ENCODE assay signal across 10 cellular contexts in genomic region chr22:41290262-41291221, GRCh38. TPM values are rescaled to one million over a fixed set of nuclear protein-coding genes. Genes with fewer than 3 reads are reported as not detected.
DNase-seq lines count a peak whose midpoint lies in the region; ATAC-seq and TF ChIP-seq lines count a peak whose summit lies in the region.
"Had no signal": no experiment of that assay in that cellular context is flagged by ENCODE, and none has a peak within 500 bp of the region (broad histone marks: within the 10 kb centered on the region; RNA-seq: fewer than 3 reads in every experiment).

No MANE protein-coding gene starts in this region.

- DNase-seq in AG04450 (ENCODE audit: low read depth, low spot score) (peak; percentile 72), LHCN-M2 (ENCODE audit: low read depth) (peak; percentile 70), NOMO-1 treated with dmso at 0.1 percent for 144 hours (lab: John Stamatoyannopoulos, UW; ENCODE audit: unreplicated experiment) (no peak)
- DNase-seq in activated T-cell treated with anti-CD3 and anti-CD28 coated beads, Interleukin-2, amount 50 U/mL, for 1 hour = no peak
- DNase-seq in effector memory CD4-positive, alpha-beta T cell = no peak
- DNase-seq: CD4-positive, alpha-beta T cell had no signal

- POLR2A ChIA-PET in AG04450 (lab: Yijun Ruan, JAX) = interaction anchor here (0.7 kb wide), 1 partner anchor 89 kb away, joined by 6 read pairs; no protein-coding TSS in a partner anchor

- H3K9me3 ChIP-seq in AG04450 (ENCODE audit: control insufficient read depth, insufficient read depth, low read length) (peaks cover 6% of the 10 kb centered on the region; the same call in 1 of the 2 replicates), ectodermal cell (ENCODE audit: control insufficient read depth, low read length) (no peaks in the 10 kb centered on the region), muscle layer of duodenum (ENCODE audit: control insufficient read depth in 1 of 2, low read length in 2 of 2) (no peaks in the 10 kb centered on the region)
- H3K9me3 ChIP-seq in effector memory CD4-positive, alpha-beta T cell (ENCODE audit: control insufficient read depth, low read length) = no peaks in the 10 kb centered on the region

- no peak for ATAC-seq in HG03139 (IDR thresholded peaks at IDR 0.05; ENCODE audit: unreplicated experiment)

- WGBS in ectodermal cell, 2 experiments = 68 to 72% methylated on average over 8 of the region's 8 CpGs

- H3K27ac ChIP-seq in AG04450 (ENCODE audit: low read depth, low read length) (peak overlapping the region; percentile 91), ectodermal cell (ENCODE audit: insufficient read depth, low read depth, low read length, poor library complexity, severe bottlenecking) (peak overlapping the region; percentile 73), muscle layer of duodenum (ENCODE audit: low read length) (peak overlapping the region; percentile 14)
- H3K27ac ChIP-seq in effector memory CD4-positive, alpha-beta T cell (ENCODE audit: insufficient read depth, low read length, poor library complexity, severe bottlenecking) = no peak overlapping the region

- no peak overlapping the region for H3K4me3 ChIP-seq in AG04450 (ENCODE audit: low read depth, low read length)
- H3K4me3 ChIP-seq in ectodermal cell (ENCODE audit: insufficient read depth, low read depth, low read length) = no peak overlapping the region
- H3K4me3 ChIP-seq in muscle layer of duodenum (ENCODE audit: low read depth in 1 of 2, low read length in 2 of 2) = no peak overlapping the region
- H3K4me3 ChIP-seq in effector memory CD4-positive, alpha-beta T cell (ENCODE audit: insufficient read depth, low read depth, low read length, poor library complexity, severe bottlenecking) = no peak overlapping the region
- H3K4me3 ChIP-seq: lung had no signal

- peaks cover 12% of the 10 kb centered on the region for H3K4me1 ChIP-seq in ectodermal cell (ENCODE audit: control insufficient read depth, insufficient read depth, low read length)
- peaks cover 0 to 7% of the 10 kb centered on the region in 2 donors for H3K4me1 ChIP-seq in muscle layer of duodenum (ENCODE audit: control insufficient read depth in 1 of 2, insufficient read depth in 2 of 2, low read length in 2 of 2)
- H3K4me1 ChIP-seq in effector memory CD4-positive, alpha-beta T cell (ENCODE audit: control insufficient read depth, insufficient read depth, low read length, poor library complexity, severe bottlenecking) = no peaks in the 10 kb centered on the region

- TF ChIP-seq CTCF in AG04450 (IDR thresholded peaks at IDR 0.05; ENCODE audit: low read depth, low read length) = no peak

- H3K36me3 ChIP-seq in ectodermal cell (ENCODE audit: control insufficient read depth, insufficient read depth, low read length) (no peaks in the 10 kb centered on the region), muscle layer of duodenum (ENCODE audit: control insufficient read depth in 1 of 2, insufficient read depth in 2 of 2, low read length in 2 of 2) (peaks cover 0 to 5% of the 10 kb centered on the region in 2 donors)
- no peaks in the 10 kb centered on the region for H3K36me3 ChIP-seq in effector memory CD4-positive, alpha-beta T cell (ENCODE audit: control insufficient read depth, insufficient read depth, low read length)

- no peaks in the 10 kb centered on the region for H3K27me3 ChIP-seq in AG04450 (ENCODE audit: control insufficient read depth, insufficient read depth, low read length)
- no peaks in the 10 kb centered on the region for H3K27me3 ChIP-seq in ectodermal cell (ENCODE audit: control insufficient read depth, insufficient read depth, low read length, poor library complexity, severe bottlenecking)
- H3K27me3 ChIP-seq in muscle layer of duodenum (ENCODE audit: low read depth, low read length) = no peaks in the 10 kb centered on the region
- H3K27me3 ChIP-seq in effector memory CD4-positive, alpha-beta T cell (replicated peaks; ENCODE audit: control insufficient read depth, insufficient read depth, low read length, poor library complexity, severe bottlenecking) = no peaks in the 10 kb centered on the region

- CTCF ChIA-PET in AG04450 (lab: Charles Lee) = no interaction called here

RNA-seq across cellular contexts. Expression of gene RANGAP1, which starts 4.6 kb away (rescaled TPM):
- 75.8 and 94.9 TPM in 2 replicates for polyA plus RNA-seq in AG04450 (2011; rRNA removed)
- 89.5 and 115 TPM in 2 replicates for polyA minus RNA-seq in AG04450 (2011; rRNA and poly(A)+ RNA removed)
- total RNA-seq in LHCN-M2 (2014; rRNA removed) = 110 and 135 TPM in 2 replicates
- 104 TPM for polyA plus RNA-seq in LHCN-M2 (2012)
- 119 TPM for polyA plus RNA-seq in ectodermal cell (2013, experiment 1 of 4)
- polyA plus RNA-seq in ectodermal cell (2013, experiment 2 of 4) = 110 TPM
- polyA plus RNA-seq in ectodermal cell (2013, experiment 3 of 4) = 80.4 TPM
- 82.1 TPM for polyA plus RNA-seq in ectodermal cell (2013, experiment 4 of 4)

RNA-seq across cellular contexts. Expression of gene ZC3H7B, which starts 10.8 kb away (rescaled TPM):
- polyA plus RNA-seq in AG04450 (2011; rRNA removed) = 55.3 and 68.7 TPM in 2 replicates
- polyA minus RNA-seq in AG04450 (2011; rRNA and poly(A)+ RNA removed) = 55.6 and 71.7 TPM in 2 replicates
- total RNA-seq in LHCN-M2 (2014; rRNA removed) = 51.5 and 52.2 TPM in 2 replicates
- 66.2 TPM for polyA plus RNA-seq in LHCN-M2 (2012)
- 69.3 TPM for polyA plus RNA-seq in ectodermal cell (2013, experiment 1 of 4)
- 66.1 TPM for polyA plus RNA-seq in ectodermal cell (2013, experiment 2 of 4)
- polyA plus RNA-seq in ectodermal cell (2013, experiment 3 of 4) = 44.7 TPM
- polyA plus RNA-seq in ectodermal cell (2013, experiment 4 of 4) = 49.9 TPM

RNA-seq across cellular contexts. Expression of gene CHADL, which starts 49.8 kb away (rescaled TPM):
- polyA plus RNA-seq in AG04450 (2011; rRNA removed) = 0.24 and 0.65 TPM in 2 replicates
- 0.22 and 0.23 TPM in 2 replicates for polyA minus RNA-seq in AG04450 (2011; rRNA and poly(A)+ RNA removed)
- total RNA-seq in LHCN-M2 (2014; rRNA removed) = 0.19 and 2.4 TPM in 2 replicates
- polyA plus RNA-seq in LHCN-M2 (2012) = 0.51 TPM
- 1.1 TPM for polyA plus RNA-seq in ectodermal cell (2013, experiment 1 of 4)
- polyA plus RNA-seq in ectodermal cell (2013, experiment 2 of 4) = 0.66 TPM
- 0.59 TPM for polyA plus RNA-seq in ectodermal cell (2013, experiment 3 of 4)
- 0.53 TPM for polyA plus RNA-seq in ectodermal cell (2013, experiment 4 of 4)

Comparison
In these comparisons a context has a peak if more than half of its experiments do, and no peak if none do; other contexts are left out.
1. DNase-seq: peak in AG04450 (single experiment) and LHCN-M2 (single experiment); none in activated T-cell treated with anti-CD3 and anti-CD28 coated beads, Interleukin-2, amount 50 U/mL, for 1 hour (single experiment), effector memory CD4-positive, alpha-beta T cell (0 of 3) and NOMO-1 treated with dmso at 0.1 percent for 144 hours (single experiment).